In genomic region chr1:86914635-86914997, GRCh38 we compare ENCODE assay signal across 8 cellular contexts. TPM values are rescaled to one million over a fixed set of nuclear protein-coding genes. Genes with fewer than 3 reads are reported as not detected.
A peak's percentile ranks its signal among the peaks of the same experiment; 100 is the strongest.
DNase-seq lines count a peak whose midpoint lies in the region; ATAC-seq, FAIRE-seq and TF ChIP-seq lines count a peak whose summit lies in the region.

Gene HS2ST1, plus strand, starts transcription at chr1:86914635.

- DNase-seq in T-helper 17 cell = no peak
- no peak for DNase-seq in left cardiac atrium
- no peak for DNase-seq in gastrocnemius medialis
- no peak for DNase-seq in GM19239 (ENCODE audit: insufficient read length, low spot score)
- DNase-seq in stimulated activated naive CD4-positive, alpha-beta T cell treated with Interleukin-2 at 50 U/mL for 16 hours (lab: John Stamatoyannopoulos, UW) = no peak

- no peaks in the 10 kb centered on the region for H3K27me3 ChIP-seq in gastrocnemius medialis

- H3K4me1 Mint-ChIP-seq in T-helper 17 cell = peaks cover 34% of the 10 kb centered on the region

- in situ Hi-C loops in gastrocnemius medialis (cut with MboI; ENCODE audit: low sequenced_read_pairs in 4 of 4) = loop anchor here in 3 of 4 donors (10.0 to 25.0 kb wide), 4 partner anchors 202 to 1773 kb away; partner anchors contain the start of genes SH3GLB1 (in 2 of the 3), LMO4 (in 1 of the 3) and PKN2 (in 1 of the 3)

- peaks cover 19 to 39% of the 10 kb centered on the region in 2 donors for H3K4me1 ChIP-seq in gastrocnemius medialis

- peak in 1 of 2 donors; percentile 67 for TF ChIP-seq POLR2A in gastrocnemius medialis (IDR thresholded peaks at IDR 0.05)

- H3K27ac Mint-ChIP-seq in T-helper 17 cell = no peak within 1 kb of the TSS

- no peaks in the 10 kb centered on the region for H3K36me3 ChIP-seq in gastrocnemius medialis

- TF ChIP-seq CTCF in gastrocnemius medialis (IDR thresholded peaks at IDR 0.05 in 4 of 5, conservative IDR thresholded peaks at IDR 0.05 in 1 of 5) = no peak

- intact Hi-C loops in left cardiac atrium (cut with DNase I) (loop anchor here in 1 of 2 donors (10.0 kb wide), 1 partner anchor 210 kb away; the partner anchor contains the start of gene SH3GLB1), gastrocnemius medialis (cut with DNase I; ENCODE audit: low total_unique reads) (loop anchor here (2.0 to 5.0 kb wide), 3 partner anchors 82 to 414 kb away; partner anchors contain the start of gene LMO4)

- no peaks in the 10 kb centered on the region for H3K27me3 Mint-ChIP-seq in T-helper 17 cell

- no peak for FAIRE-seq in GM19239 (lab: Jason Lieb, UNC)

- no peak within 1 kb of the TSS for H3K4me3 Mint-ChIP-seq in T-helper 17 cell

- peak within 1 kb of the TSS; percentile 76 to 99 (median 88) for H3K4me3 ChIP-seq in gastrocnemius medialis

- peak within 1 kb of the TSS; percentile 86 to 97 (median 90) for H3K27ac ChIP-seq in gastrocnemius medialis

- H3K36me3 Mint-ChIP-seq in T-helper 17 cell (ENCODE audit: low read depth) = peaks cover 10% of the 10 kb centered on the region

- ATAC-seq in GM19468 (IDR thresholded peaks at IDR 0.05; ENCODE audit: extremely low read depth, unreplicated experiment) (peak; percentile 28), T-helper 17 cell (no peak), left cardiac atrium (no peak), gastrocnemius medialis (peak; percentile 31 to 32), GM21381 (IDR thresholded peaks at IDR 0.05; ENCODE audit: unreplicated experiment) (no peak), GM21717 (IDR thresholded peaks at IDR 0.05; ENCODE audit: unreplicated experiment) (no peak)

- H3K9me3 ChIP-seq in T-helper 17 cell (ENCODE audit: control insufficient read depth, low read length, poor library complexity, severe bottlenecking) = no peaks in the 10 kb centered on the region
- H3K9me3 ChIP-seq in gastrocnemius medialis = no peaks in the 10 kb centered on the region

RNA-seq across cellular contexts. Expression of gene HS2ST1, which starts in this region (rescaled TPM):
- total RNA-seq in T-helper 17 cell (10 to 100 TPM; 11.7 to 12.0 TPM), left cardiac atrium (10 to 100 TPM; 12.8 to 12.9 TPM), gastrocnemius medialis (1 to 10 TPM; 4.1 to 8.2 (median 6.8) TPM)

Comparison
In these comparisons a context has a peak if more than half of its experiments do, and no peak if none do; other contexts are left out.
1. ATAC-seq: peak in GM19468 (single experiment) and gastrocnemius medialis (2 of 2); none in T-helper 17 cell (single experiment), left cardiac atrium (0 of 2), GM21381 (single experiment) and GM21717 (single experiment).